ENCODE assay signal across 8 cellular contexts in the genomic region with DNA sequence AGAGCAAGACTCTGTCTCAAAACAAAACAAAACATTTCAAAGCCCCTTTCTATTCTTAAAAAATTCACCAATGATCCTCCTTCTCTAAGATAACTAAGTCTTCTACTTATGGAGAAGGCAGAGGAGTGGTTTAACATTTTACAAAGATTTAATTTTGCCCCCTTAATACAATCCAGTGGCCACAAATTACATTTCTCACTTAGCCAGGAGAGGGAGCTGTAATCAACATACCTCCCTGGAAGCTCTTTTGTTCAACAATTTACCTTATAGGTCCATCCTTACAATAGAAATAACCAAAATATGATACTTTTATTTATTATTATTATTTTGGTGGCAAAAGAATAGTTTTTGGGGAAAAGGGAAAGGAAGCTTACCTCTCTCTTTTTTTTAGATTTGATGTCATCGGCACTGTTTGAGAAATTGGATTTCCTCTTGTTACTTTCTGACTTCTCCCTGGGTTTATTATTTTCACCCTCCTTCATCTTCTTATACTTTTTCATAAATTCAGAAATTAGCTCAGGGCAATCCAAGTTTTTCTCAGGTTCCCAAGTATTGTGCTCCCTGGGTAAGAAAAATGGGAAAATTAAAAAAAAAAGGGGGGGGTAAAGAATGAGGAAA. TPM values are rescaled to one million over a fixed set of nuclear protein-coding genes. Genes with fewer than 3 reads are reported as not detected.
DNase-seq lines count a peak whose midpoint lies in the region; ATAC-seq and TF ChIP-seq lines count a peak whose summit lies in the region.

No MANE protein-coding gene starts in this region.

- CTCF ChIA-PET in activated CD8-positive, alpha-beta T cell treated with anti-CD3 and anti-CD28 coated beads for 36 hours (lab: Charles Lee), result interaction anchor here (0.6 to 4.7 kb wide), 39 partner anchors 8 to 246 kb away, joined by 3 to 53 read pairs (median 4); partner anchors contain the start of genes CBX5, COPZ1 and HNRNPA1

- WGBS in heart right ventricle, 2 donors, result 90 to 95% methylated on average over 1 of the region's 1 CpG
- 93% methylated on average over 1 of the region's 1 CpG for WGBS in right cardiac atrium
- WGBS in suprapubic skin, result 98% methylated on average over 1 of the region's 1 CpG

- no peak for DNase-seq in heart right ventricle
- no peak for DNase-seq in right cardiac atrium
- DNase-seq in NB4 (ENCODE audit: low read depth), result peak; percentile 63
- peak; percentile 22 for DNase-seq in activated CD8-positive, alpha-beta T cell treated with anti-CD3 and anti-CD28 coated beads for 36 hours
- DNase-seq in hepatic stellate cell (ENCODE audit: low spot score), result peak; percentile 61
- DNase-seq in suprapubic skin (ENCODE audit: low spot score in 2 of 2), result no peak
- DNase-seq in NCI-H1048 (lab: John Stamatoyannopoulos, UW), result no peak

- peak in 8 of 9 donors; percentile 47 to 76 (median 71) for TF ChIP-seq CTCF in heart right ventricle (IDR thresholded peaks at IDR 0.05)
- TF ChIP-seq CTCF in NB4 (IDR thresholded peaks at IDR 0.05; ENCODE audit: low read depth, low read length), result peak; percentile 72
- peak; percentile 49 for TF ChIP-seq CTCF in activated CD8-positive, alpha-beta T cell treated with anti-CD3 and anti-CD28 coated beads for 36 hours (IDR thresholded peaks at IDR 0.05)
- TF ChIP-seq CTCF in suprapubic skin (IDR thresholded peaks at IDR 0.05), result peak; percentile 39 to 53

- TF ChIP-seq EP300 in suprapubic skin (IDR thresholded peaks at IDR 0.05), result no peak

- peaks cover 0 to 92% (median 16%) of the 10 kb centered on the region in 9 donors for H3K36me3 ChIP-seq in heart right ventricle
- H3K36me3 ChIP-seq in suprapubic skin, result peaks cover 55% of the 10 kb centered on the region

- TF ChIP-seq POLR2A in NB4 (IDR thresholded peaks at IDR 0.05; ENCODE audit: extremely low read depth, insufficient read length), result no peak
- TF ChIP-seq POLR2A in suprapubic skin (IDR thresholded peaks at IDR 0.05), result no peak

- H3K27me3 ChIP-seq in heart right ventricle (no peaks in the 10 kb centered on the region), right cardiac atrium (ENCODE audit: control insufficient read depth, insufficient read depth) (no peaks in the 10 kb centered on the region), suprapubic skin (no peaks in the 10 kb centered on the region)

- peaks cover 11% of the 10 kb centered on the region for H3K4me1 Mint-ChIP-seq in activated CD8-positive, alpha-beta T cell treated with anti-CD3 and anti-CD28 coated beads for 36 hours (ENCODE audit: low read depth)

- no peak overlapping the region for H3K27ac Mint-ChIP-seq in activated CD8-positive, alpha-beta T cell treated with anti-CD3 and anti-CD28 coated beads for 36 hours

- H3K9me3 Mint-ChIP-seq in activated CD8-positive, alpha-beta T cell treated with anti-CD3 and anti-CD28 coated beads for 36 hours, result no peaks in the 10 kb centered on the region

- POLR2A ChIA-PET in activated CD8-positive, alpha-beta T cell treated with anti-CD3 and anti-CD28 coated beads for 36 hours (lab: Charles Lee), result interaction anchor here (0.9 to 2.8 kb wide), 3 partner anchors 13 to 35 kb away, joined by 3 to 8 read pairs (median 5); no protein-coding TSS in a partner anchor

- H3K4me3 Mint-ChIP-seq in activated CD8-positive, alpha-beta T cell treated with anti-CD3 and anti-CD28 coated beads for 36 hours, result no peak overlapping the region

- ATAC-seq in heart right ventricle (peak in 2 of 8 donors; percentile 38 to 41), right cardiac atrium (no peak), HG03432 (IDR thresholded peaks at IDR 0.05; ENCODE audit: unreplicated experiment) (no peak)
- peak; percentile 62 for ATAC-seq in activated CD8-positive, alpha-beta T cell treated with anti-CD3 and anti-CD28 coated beads for 36 hours

- H3K27me3 Mint-ChIP-seq in activated CD8-positive, alpha-beta T cell treated with anti-CD3 and anti-CD28 coated beads for 36 hours, result no peaks in the 10 kb centered on the region

- H3K4me1 ChIP-seq in heart right ventricle (peaks cover 0 to 25% (median 12%) of the 10 kb centered on the region in 9 donors), right cardiac atrium (ENCODE audit: control insufficient read depth, insufficient read depth, low read length) (no peaks in the 10 kb centered on the region), suprapubic skin (no peaks in the 10 kb centered on the region)

- intact Hi-C loops in heart right ventricle (cut with DNase I), result loop anchor here in 5 of 10 donors (5.0 to 10.0 kb wide), 2 partner anchors 36 to 113 kb away; partner anchors contain the start of gene GPR84 (in 5 of the 5)
- intact Hi-C loops in right cardiac atrium (cut with DNase I), result no loop called here
- intact Hi-C loops in activated CD8-positive, alpha-beta T cell treated with anti-CD3 and anti-CD28 coated beads for 36 hours (cut with micrococcal nuclease), result no loop called here

- H3K27ac ChIP-seq in heart right ventricle, result no peak overlapping the region
- H3K27ac ChIP-seq in right cardiac atrium (ENCODE audit: low read length), result no peak overlapping the region
- no peak overlapping the region for H3K27ac ChIP-seq in suprapubic skin

- H3K36me3 Mint-ChIP-seq in activated CD8-positive, alpha-beta T cell treated with anti-CD3 and anti-CD28 coated beads for 36 hours (ENCODE audit: low read depth), result peaks cover 44% of the 10 kb centered on the region

- H3K4me3 ChIP-seq in heart right ventricle (no peak overlapping the region), right cardiac atrium (ENCODE audit: low read length) (no peak overlapping the region), NB4 (ENCODE audit: low read depth, low read length) (no peak overlapping the region), suprapubic skin (no peak overlapping the region)

- no peaks in the 10 kb centered on the region for H3K9me3 ChIP-seq in heart right ventricle
- no peaks in the 10 kb centered on the region for H3K9me3 ChIP-seq in right cardiac atrium (ENCODE audit: control insufficient read depth, low read length)
- H3K9me3 ChIP-seq in suprapubic skin, result no peaks in the 10 kb centered on the region

RNA-seq across cellular contexts. Expression of gene CBX5, which starts 28.1 kb away (rescaled TPM):
- 10 to 100 TPM; 44.4 to 53.5 (median 49.7) TPM for total RNA-seq in heart right ventricle
- 10 to 100 TPM; 13.4 to 19.2 TPM for polyA plus RNA-seq in heart right ventricle
- 10 to 100 TPM; 55.1 to 68.2 (median 57.1) TPM for total RNA-seq in right cardiac atrium
- 23.0 TPM for polyA plus RNA-seq in right cardiac atrium
- total RNA-seq in activated CD8-positive, alpha-beta T cell treated with anti-CD3 and anti-CD28 coated beads for 36 hours, result 100 to 1,000 TPM; 125 to 128 TPM
- total RNA-seq in suprapubic skin, result 10 to 100 TPM; 23.7 to 45.7 (median 33.6) TPM

RNA-seq across cellular contexts. Expression of gene HNRNPA1, which starts 28.8 kb away (rescaled TPM):
- total RNA-seq in heart right ventricle (100 to 1,000 TPM; 419 to 538 (median 462) TPM), right cardiac atrium (100 to 1,000 TPM; 425 to 572 (median 530) TPM), suprapubic skin (100 to 1,000 TPM; 331 to 613 (median 394) TPM)
- polyA plus RNA-seq in heart right ventricle (100 to 1,000 TPM; 353 to 641 TPM), right cardiac atrium (405 TPM)
- 1,000 to 10,000 TPM; 2,224 to 2,338 TPM for total RNA-seq in activated CD8-positive, alpha-beta T cell treated with anti-CD3 and anti-CD28 coated beads for 36 hours

RNA-seq across cellular contexts. Expression of gene NFE2, which starts 49.0 kb away (rescaled TPM):
- total RNA-seq in heart right ventricle (1 to 10 TPM in 1 of 10 donors, under 1 TPM in 8, not detected in 1; 0.17 to 1.4 (median 0.50) TPM), right cardiac atrium (under 1 TPM; 0.28 to 0.97 (median 0.37) TPM), suprapubic skin (1 to 10 TPM; 1.4 to 8.6 (median 6.3) TPM)
- polyA plus RNA-seq in heart right ventricle (under 1 TPM in 1 of 2 donors, not detected in 1; 0.28 TPM), right cardiac atrium (0.32 TPM)
- not detected for total RNA-seq in activated CD8-positive, alpha-beta T cell treated with anti-CD3 and anti-CD28 coated beads for 36 hours

Comparison
In these comparisons a context has a peak if more than half of its experiments do, and no peak if none do; other contexts are left out.
1. DNase-seq: peak in NB4 (single experiment), activated CD8-positive, alpha-beta T cell treated with anti-CD3 and anti-CD28 coated beads for 36 hours (single experiment) and hepatic stellate cell (single experiment); none in heart right ventricle (0 of 2), right cardiac atrium (0 of 3), suprapubic skin (0 of 2) and NCI-H1048 (single experiment).
2. Peak in every context shown above with its lines, with median percentiles within 50 percentile points of each other: CTCF ChIP-seq.